In the genomic region with DNA sequence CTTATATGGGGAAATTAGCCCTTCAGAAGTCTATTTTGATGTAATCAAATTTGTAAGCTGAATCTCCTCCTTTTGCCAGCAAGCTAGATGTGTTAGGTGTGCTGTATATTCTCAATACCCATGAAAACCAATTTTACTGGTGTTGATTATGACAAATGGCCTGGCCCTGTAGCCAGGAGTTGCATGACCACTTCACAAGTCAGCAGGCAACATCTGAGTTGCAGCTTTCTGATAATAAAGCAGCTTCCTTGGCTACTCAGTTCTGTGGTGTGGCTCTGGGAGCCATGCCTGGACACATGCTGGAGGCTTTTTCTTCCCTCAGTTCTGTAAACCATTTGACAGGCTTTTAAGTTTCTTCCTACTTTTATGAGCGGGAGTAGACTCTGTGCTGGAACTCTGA, we compare ENCODE assay signal across 24 cellular contexts.
A peak's percentile ranks its signal among the peaks of the same experiment; 100 is the strongest.
DNase-seq lines count a peak whose midpoint lies in the region; ATAC-seq lines count a peak whose summit lies in the region.
"Had no signal": no experiment of that assay in that cellular context is flagged by ENCODE, and none has a peak within 500 bp of the region (broad histone marks: within the 10 kb centered on the region; RNA-seq: fewer than 3 reads in every experiment).

No MANE protein-coding gene starts in this region.

- H3K9me3 Mint-ChIP-seq in stimulated activated effector memory CD8-positive, alpha-beta T cell treated with anti-CD3 and anti-CD28 coated beads, Interleukin-12 subunit alpha, Interleukin-12 subunit beta, amount 100 ng/mL, for 72 hours, result no peaks in the 10 kb centered on the region

- ATAC-seq in activated CD4-positive, CD25-positive, alpha-beta regulatory T cell treated with anti-CD3 and anti-CD28 coated beads, Interleukin-2, amount 50 U/mL, for 24 hours, result no peak
- no peak for ATAC-seq in stimulated activated effector memory CD8-positive, alpha-beta T cell treated with anti-CD3 and anti-CD28 coated beads, Interleukin-12 subunit alpha, Interleukin-12 subunit beta, amount 100 ng/mL, for 72 hours
- ATAC-seq: A549, GM12878, Right ventricle myocardium inferior had no signal

- no peak overlapping the region for H3K4me3 Mint-ChIP-seq in stimulated activated effector memory CD8-positive, alpha-beta T cell treated with anti-CD3 and anti-CD28 coated beads, Interleukin-12 subunit alpha, Interleukin-12 subunit beta, amount 100 ng/mL, for 72 hours
- H3K4me3 Mint-ChIP-seq: CD4-positive, CD25-positive, alpha-beta regulatory T cell had no signal

- H3K27ac Mint-ChIP-seq in stimulated activated effector memory CD8-positive, alpha-beta T cell treated with anti-CD3 and anti-CD28 coated beads, Interleukin-12 subunit alpha, Interleukin-12 subunit beta, amount 100 ng/mL, for 72 hours, result no peak overlapping the region
- H3K27ac Mint-ChIP-seq: CD4-positive, CD25-positive, alpha-beta regulatory T cell had no signal

- no peaks in the 10 kb centered on the region for H3K4me1 Mint-ChIP-seq in stimulated activated effector memory CD8-positive, alpha-beta T cell treated with anti-CD3 and anti-CD28 coated beads, Interleukin-12 subunit alpha, Interleukin-12 subunit beta, amount 100 ng/mL, for 72 hours
- H3K4me1 Mint-ChIP-seq: CD4-positive, CD25-positive, alpha-beta regulatory T cell had no signal

- DNase-seq in NCI-H1417 (lab: John Stamatoyannopoulos, UW) (peak in 2 of 3 experiments; percentile 52 to 85), NCI-H1417 treated with DMSO at 0.1 percent for 48 hours (lab: John Stamatoyannopoulos, UW) (no peak), LHCN-M2 (ENCODE audit: low read depth) (peak; percentile 15), astrocyte of the hippocampus (ENCODE audit: low read depth, low spot score) (peak; percentile 9), kidney tubule cell (ENCODE audit: low spot score) (peak; percentile 13), dermis blood vessel endothelial cell (no peak)
- DNase-seq in stimulated activated effector memory CD8-positive, alpha-beta T cell treated with anti-CD3 and anti-CD28 coated beads, Interleukin-12 subunit alpha, Interleukin-12 subunit beta, amount 100 ng/mL, for 72 hours (ENCODE audit: low spot score in 2 of 2), result no peak
- DNase-seq: BE2C; CD4-positive, CD25-positive, alpha-beta regulatory T cell; COR-L47; DND-41; GOT3; HCEC 1CT; IMR-90; NCI-H146; NCI-H2029; NCI-H2171; NCI-H345; NCI-H526; OCI-M1 had no signal

- H3K36me3 Mint-ChIP-seq in stimulated activated effector memory CD8-positive, alpha-beta T cell treated with anti-CD3 and anti-CD28 coated beads, Interleukin-12 subunit alpha, Interleukin-12 subunit beta, amount 100 ng/mL, for 72 hours, result no peaks in the 10 kb centered on the region
- H3K36me3 Mint-ChIP-seq: CD4-positive, CD25-positive, alpha-beta regulatory T cell had no signal

Comparison
In these comparisons a context has a peak if more than half of its experiments do, and no peak if none do; other contexts are left out.
1. DNase-seq: peak in NCI-H1417 (2 of 3), LHCN-M2 (single experiment), astrocyte of the hippocampus (single experiment) and kidney tubule cell (single experiment); none in NCI-H1417 treated with DMSO at 0.1 percent for 48 hours (single experiment), dermis blood vessel endothelial cell (single experiment) and stimulated activated effector memory CD8-positive, alpha-beta T cell treated with anti-CD3 and anti-CD28 coated beads, Interleukin-12 subunit alpha, Interleukin-12 subunit beta, amount 100 ng/mL, for 72 hours (0 of 2).